2 cellular contexts compared by ENCODE assay signal in genomic region chr7:70646551-70647248, GRCh38.
TF ChIP-seq lines count a peak whose summit lies in the region.

No MANE protein-coding gene starts in this region.

TF ChIP-seq in SK-N-SH, 30 proteins besides CTCF, POLR2A, EP300 and RAD21 (continued from another document):
- no peak for TF ChIP-seq USF2 (IDR thresholded peaks at IDR 0.05; ENCODE audit: borderline replicate concordance, low read depth, low read length)
- TF ChIP-seq, protein P1, sequence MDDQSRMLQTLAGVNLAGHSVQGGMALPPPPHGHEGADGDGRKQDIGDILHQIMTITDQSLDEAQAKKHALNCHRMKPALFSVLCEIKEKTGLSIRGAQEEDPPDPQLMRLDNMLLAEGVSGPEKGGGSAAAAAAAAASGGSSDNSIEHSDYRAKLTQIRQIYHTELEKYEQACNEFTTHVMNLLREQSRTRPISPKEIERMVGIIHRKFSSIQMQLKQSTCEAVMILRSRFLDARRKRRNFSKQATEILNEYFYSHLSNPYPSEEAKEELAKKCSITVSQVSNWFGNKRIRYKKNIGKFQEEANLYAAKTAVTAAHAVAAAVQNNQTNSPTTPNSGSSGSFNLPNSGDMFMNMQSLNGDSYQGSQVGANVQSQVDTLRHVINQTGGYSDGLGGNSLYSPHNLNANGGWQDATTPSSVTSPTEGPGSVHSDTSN (IDR thresholded peaks at IDR 0.05), result no peak
- TF ChIP-seq JUND (IDR thresholded peaks at IDR 0.05), result no peak
- TF ChIP-seq USF1 (IDR thresholded peaks at IDR 0.05; ENCODE audit: borderline replicate concordance, low read depth), result no peak
- TF ChIP-seq SIN3A (IDR thresholded peaks at IDR 0.05; ENCODE audit: borderline replicate concordance, low read depth, low read length), result no peak
- TF ChIP-seq EZH2phosphoT487 (IDR thresholded peaks at IDR 0.05; ENCODE audit: borderline replicate concordance, low read depth), result no peak
- TF ChIP-seq GATA2 (CRISPR knock-in tag; IDR thresholded peaks at IDR 0.05), result no peak
- no peak for TF ChIP-seq NRF1 (IDR thresholded peaks at IDR 0.05; ENCODE audit: low read depth, low read length)
- no peak for TF ChIP-seq GABPA (IDR thresholded peaks at IDR 0.05; ENCODE audit: low read depth)
- TF ChIP-seq IRF3 (IDR thresholded peaks at IDR 0.05; ENCODE audit: low read depth, low read length), result no peak
- no peak for TF ChIP-seq TAF1 (IDR thresholded peaks at IDR 0.05; ENCODE audit: borderline replicate concordance, low read depth, low read length)
- no peak for TF ChIP-seq ELF1 (IDR thresholded peaks at IDR 0.05)
- no peak for TF ChIP-seq MAX (IDR thresholded peaks at IDR 0.05; ENCODE audit: low read depth)
- no peak for TF ChIP-seq RXRA (IDR thresholded peaks at IDR 0.05; ENCODE audit: borderline replicate concordance, low read depth)
- TF ChIP-seq ZBTB33 (IDR thresholded peaks at IDR 0.05; ENCODE audit: borderline replicate concordance, low read depth), result no peak
TF ChIP-seq in SK-N-SH: peak in this region for 0.

TF ChIP-seq in SK-N-SH treated with all-trans-retinoic acid at 6 μM for 48 hours, 23 proteins besides CTCF, POLR2A, EP300 and RAD21 (continued from another document):
- TF ChIP-seq, protein P2, sequence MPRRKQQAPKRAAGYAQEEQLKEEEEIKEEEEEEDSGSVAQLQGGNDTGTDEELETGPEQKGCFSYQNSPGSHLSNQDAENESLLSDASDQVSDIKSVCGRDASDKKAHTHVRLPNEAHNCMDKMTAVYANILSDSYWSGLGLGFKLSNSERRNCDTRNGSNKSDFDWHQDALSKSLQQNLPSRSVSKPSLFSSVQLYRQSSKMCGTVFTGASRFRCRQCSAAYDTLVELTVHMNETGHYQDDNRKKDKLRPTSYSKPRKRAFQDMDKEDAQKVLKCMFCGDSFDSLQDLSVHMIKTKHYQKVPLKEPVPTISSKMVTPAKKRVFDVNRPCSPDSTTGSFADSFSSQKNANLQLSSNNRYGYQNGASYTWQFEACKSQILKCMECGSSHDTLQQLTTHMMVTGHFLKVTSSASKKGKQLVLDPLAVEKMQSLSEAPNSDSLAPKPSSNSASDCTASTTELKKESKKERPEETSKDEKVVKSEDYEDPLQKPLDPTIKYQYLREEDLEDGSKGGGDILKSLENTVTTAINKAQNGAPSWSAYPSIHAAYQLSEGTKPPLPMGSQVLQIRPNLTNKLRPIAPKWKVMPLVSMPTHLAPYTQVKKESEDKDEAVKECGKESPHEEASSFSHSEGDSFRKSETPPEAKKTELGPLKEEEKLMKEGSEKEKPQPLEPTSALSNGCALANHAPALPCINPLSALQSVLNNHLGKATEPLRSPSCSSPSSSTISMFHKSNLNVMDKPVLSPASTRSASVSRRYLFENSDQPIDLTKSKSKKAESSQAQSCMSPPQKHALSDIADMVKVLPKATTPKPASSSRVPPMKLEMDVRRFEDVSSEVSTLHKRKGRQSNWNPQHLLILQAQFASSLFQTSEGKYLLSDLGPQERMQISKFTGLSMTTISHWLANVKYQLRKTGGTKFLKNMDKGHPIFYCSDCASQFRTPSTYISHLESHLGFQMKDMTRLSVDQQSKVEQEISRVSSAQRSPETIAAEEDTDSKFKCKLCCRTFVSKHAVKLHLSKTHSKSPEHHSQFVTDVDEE (CRISPR knock-in tag; IDR thresholded peaks at IDR 0.05), result no peak
- TF ChIP-seq CSDC2 (CRISPR knock-in tag; IDR thresholded peaks at IDR 0.05) (no peak), ZNF8 (CRISPR knock-in tag; IDR thresholded peaks at IDR 0.05) (no peak), ARNTL (CRISPR knock-in tag; IDR thresholded peaks at IDR 0.05; ENCODE audit: borderline replicate concordance, low read depth) (no peak), PPARA (CRISPR knock-in tag; IDR thresholded peaks at IDR 0.05; ENCODE audit: borderline replicate concordance) (no peak), SNAI2 (CRISPR knock-in tag; IDR thresholded peaks at IDR 0.05) (no peak), POU6F1 (CRISPR knock-in tag; IDR thresholded peaks at IDR 0.05; ENCODE audit: borderline replicate concordance, low read depth) (no peak), ZNF565 (CRISPR knock-in tag; conservative IDR thresholded peaks at IDR 0.05; ENCODE audit: low read depth) (no peak), ZFP30 (CRISPR knock-in tag; IDR thresholded peaks at IDR 0.05) (no peak), OSR1 (CRISPR knock-in tag; IDR thresholded peaks at IDR 0.05) (no peak), BACH2 (CRISPR knock-in tag; IDR thresholded peaks at IDR 0.05; ENCODE audit: borderline replicate concordance) (no peak), CREB5 (CRISPR knock-in tag; IDR thresholded peaks at IDR 0.05; ENCODE audit: low read depth) (no peak), RARB (CRISPR knock-in tag; IDR thresholded peaks at IDR 0.05) (no peak), ZFP3 (CRISPR knock-in tag; IDR thresholded peaks at IDR 0.05) (no peak), TCF4 (CRISPR knock-in tag; IDR thresholded peaks at IDR 0.05; ENCODE audit: borderline replicate concordance) (no peak), GLIS3 (CRISPR knock-in tag; IDR thresholded peaks at IDR 0.05) (no peak)
- TF ChIP-seq, protein P3, sequence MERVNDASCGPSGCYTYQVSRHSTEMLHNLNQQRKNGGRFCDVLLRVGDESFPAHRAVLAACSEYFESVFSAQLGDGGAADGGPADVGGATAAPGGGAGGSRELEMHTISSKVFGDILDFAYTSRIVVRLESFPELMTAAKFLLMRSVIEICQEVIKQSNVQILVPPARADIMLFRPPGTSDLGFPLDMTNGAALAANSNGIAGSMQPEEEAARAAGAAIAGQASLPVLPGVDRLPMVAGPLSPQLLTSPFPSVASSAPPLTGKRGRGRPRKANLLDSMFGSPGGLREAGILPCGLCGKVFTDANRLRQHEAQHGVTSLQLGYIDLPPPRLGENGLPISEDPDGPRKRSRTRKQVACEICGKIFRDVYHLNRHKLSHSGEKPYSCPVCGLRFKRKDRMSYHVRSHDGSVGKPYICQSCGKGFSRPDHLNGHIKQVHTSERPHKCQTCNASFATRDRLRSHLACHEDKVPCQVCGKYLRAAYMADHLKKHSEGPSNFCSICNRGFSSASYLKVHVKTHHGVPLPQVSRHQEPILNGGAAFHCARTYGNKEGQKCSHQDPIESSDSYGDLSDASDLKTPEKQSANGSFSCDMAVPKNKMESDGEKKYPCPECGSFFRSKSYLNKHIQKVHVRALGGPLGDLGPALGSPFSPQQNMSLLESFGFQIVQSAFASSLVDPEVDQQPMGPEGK (CRISPR knock-in tag; IDR thresholded peaks at IDR 0.05; ENCODE audit: borderline replicate concordance), result no peak
